In the genomic region with DNA sequence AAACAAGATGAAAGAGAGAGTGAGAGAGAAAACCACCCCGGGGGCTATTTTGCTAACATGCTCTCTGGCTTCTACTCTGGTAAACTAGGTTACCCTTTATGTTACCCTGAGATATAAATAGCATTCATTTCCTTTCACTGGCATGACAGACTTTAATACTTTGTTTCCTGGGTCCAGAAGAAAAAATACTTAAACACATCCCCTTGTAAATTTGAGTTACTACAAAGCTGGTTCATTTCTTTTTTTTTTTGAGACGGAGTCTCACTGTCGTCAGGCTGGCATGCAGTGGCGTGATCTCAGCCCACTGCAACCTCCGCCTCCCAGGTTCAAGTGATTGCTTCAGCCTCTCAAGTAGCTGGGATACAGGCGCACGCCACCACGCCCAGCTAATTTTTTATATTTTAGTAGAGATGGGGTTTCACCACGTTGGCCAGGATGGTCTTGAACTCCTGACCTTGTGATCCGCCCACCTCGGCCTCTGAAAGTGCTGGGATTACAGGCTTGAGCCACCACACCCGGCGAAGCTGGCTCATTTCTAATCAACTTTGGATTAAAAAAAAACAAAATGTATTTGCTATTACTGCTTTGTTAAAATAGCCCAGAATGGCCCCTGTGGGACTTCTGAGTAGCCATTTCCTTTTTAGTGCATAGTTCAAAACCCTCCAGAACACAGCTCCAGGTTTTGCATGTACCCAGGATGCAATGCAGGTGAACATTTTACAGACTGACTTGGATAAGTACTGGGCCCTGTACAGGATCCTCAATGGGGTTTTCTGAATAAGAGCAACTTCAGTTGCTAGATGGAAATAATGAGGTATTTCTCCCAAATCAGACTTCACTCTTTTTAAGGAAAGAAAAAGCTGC, we compare ENCODE assay signal across 10 cellular contexts.
A peak's percentile ranks its signal among the peaks of the same experiment; 100 is the strongest.
DNase-seq lines count a peak whose midpoint lies in the region; ATAC-seq and TF ChIP-seq lines count a peak whose summit lies in the region.
"Had no signal": no experiment of that assay in that cellular context is flagged by ENCODE, and none has a peak within 500 bp of the region (broad histone marks: within the 10 kb centered on the region; RNA-seq: fewer than 3 reads in every experiment).

No MANE protein-coding gene starts in this region.

- peaks cover 69% of the 10 kb centered on the region for H3K4me1 Mint-ChIP-seq in activated naive CD8-positive, alpha-beta T cell treated with anti-CD3 and anti-CD28 coated beads, Interleukin-2, amount 50 U/mL, for 24 hours
- peaks cover 82% of the 10 kb centered on the region for H3K4me1 Mint-ChIP-seq in stimulated activated naive CD8-positive, alpha-beta T cell treated with anti-CD3 and anti-CD28 coated beads, Interleukin-15, Interleukin-2, amounts not matched to agents 100 ng/mL and 50 ng/mL, for 24 hours (ENCODE audit: low read depth)

- TF ChIP-seq POLR2A in erythroblast (IDR thresholded peaks at IDR 0.05; ENCODE audit: low read length) = no peak

- DNase-seq in activated gamma-delta T cell treated with Interleukin-2 at 50 U/mL for 16 hours = peak; percentile 19
- DNase-seq in activated gamma-delta T cell (lab: John Stamatoyannopoulos, UW) = no peak
- DNase-seq in activated naive CD8-positive, alpha-beta T cell treated with anti-CD3 and anti-CD28 coated beads, Interleukin-2, amount 50 U/mL, for 24 hours = peak; percentile 16
- no peak for DNase-seq in erythroblast (lab: John Stamatoyannopoulos, UW)
- no peak for DNase-seq in effector CD4-positive, alpha-beta T cell
- DNase-seq: caudate nucleus, MM.1S had no signal

- no peaks in the 10 kb centered on the region for H3K27me3 Mint-ChIP-seq in activated naive CD8-positive, alpha-beta T cell treated with anti-CD3 and anti-CD28 coated beads, Interleukin-2, amount 50 U/mL, for 24 hours
- no peaks in the 10 kb centered on the region for H3K27me3 Mint-ChIP-seq in stimulated activated naive CD8-positive, alpha-beta T cell treated with anti-CD3 and anti-CD28 coated beads, Interleukin-15, Interleukin-2, amounts not matched to agents 100 ng/mL and 50 ng/mL, for 24 hours

- peak overlapping the region; percentile 86 for H3K27ac Mint-ChIP-seq in activated naive CD8-positive, alpha-beta T cell treated with anti-CD3 and anti-CD28 coated beads, Interleukin-2, amount 50 U/mL, for 24 hours
- H3K27ac Mint-ChIP-seq in stimulated activated naive CD8-positive, alpha-beta T cell treated with anti-CD3 and anti-CD28 coated beads, Interleukin-15, Interleukin-2, amounts not matched to agents 100 ng/mL and 50 ng/mL, for 24 hours = peak overlapping the region; percentile 64

- H3K36me3 Mint-ChIP-seq in activated naive CD8-positive, alpha-beta T cell treated with anti-CD3 and anti-CD28 coated beads, Interleukin-2, amount 50 U/mL, for 24 hours (ENCODE audit: low read depth) = peaks cover 12% of the 10 kb centered on the region
- H3K36me3 Mint-ChIP-seq in stimulated activated naive CD8-positive, alpha-beta T cell treated with anti-CD3 and anti-CD28 coated beads, Interleukin-15, Interleukin-2, amounts not matched to agents 100 ng/mL and 50 ng/mL, for 24 hours (ENCODE audit: low read depth) = peaks cover 17% of the 10 kb centered on the region

- peak; percentile 45 for ATAC-seq in HG03135 (IDR thresholded peaks at IDR 0.05; ENCODE audit: unreplicated experiment)
- no peak for ATAC-seq in activated naive CD8-positive, alpha-beta T cell treated with anti-CD3 and anti-CD28 coated beads, Interleukin-2, amount 50 U/mL, for 24 hours
- no peak for ATAC-seq in HG03025 (IDR thresholded peaks at IDR 0.05; ENCODE audit: low FRiP score, unreplicated experiment)

- peak overlapping the region; percentile 33 for H3K4me3 Mint-ChIP-seq in activated naive CD8-positive, alpha-beta T cell treated with anti-CD3 and anti-CD28 coated beads, Interleukin-2, amount 50 U/mL, for 24 hours
- peak overlapping the region; percentile 74 for H3K4me3 Mint-ChIP-seq in stimulated activated naive CD8-positive, alpha-beta T cell treated with anti-CD3 and anti-CD28 coated beads, Interleukin-15, Interleukin-2, amounts not matched to agents 100 ng/mL and 50 ng/mL, for 24 hours

- no peaks in the 10 kb centered on the region for H3K9me3 Mint-ChIP-seq in activated naive CD8-positive, alpha-beta T cell treated with anti-CD3 and anti-CD28 coated beads, Interleukin-2, amount 50 U/mL, for 24 hours
- H3K9me3 Mint-ChIP-seq in stimulated activated naive CD8-positive, alpha-beta T cell treated with anti-CD3 and anti-CD28 coated beads, Interleukin-15, Interleukin-2, amounts not matched to agents 100 ng/mL and 50 ng/mL, for 24 hours = no peaks in the 10 kb centered on the region

Comparison
In these comparisons a context has a peak if more than half of its experiments do, and no peak if none do; other contexts are left out.
1. DNase-seq: peak in activated gamma-delta T cell treated with Interleukin-2 at 50 U/mL for 16 hours (single experiment) and activated naive CD8-positive, alpha-beta T cell treated with anti-CD3 and anti-CD28 coated beads, Interleukin-2, amount 50 U/mL, for 24 hours (single experiment); none in activated gamma-delta T cell (single experiment), erythroblast (0 of 2) and effector CD4-positive, alpha-beta T cell (single experiment).